Comparison of ENCODE assay signal across 8 cellular contexts in the genomic region with DNA sequence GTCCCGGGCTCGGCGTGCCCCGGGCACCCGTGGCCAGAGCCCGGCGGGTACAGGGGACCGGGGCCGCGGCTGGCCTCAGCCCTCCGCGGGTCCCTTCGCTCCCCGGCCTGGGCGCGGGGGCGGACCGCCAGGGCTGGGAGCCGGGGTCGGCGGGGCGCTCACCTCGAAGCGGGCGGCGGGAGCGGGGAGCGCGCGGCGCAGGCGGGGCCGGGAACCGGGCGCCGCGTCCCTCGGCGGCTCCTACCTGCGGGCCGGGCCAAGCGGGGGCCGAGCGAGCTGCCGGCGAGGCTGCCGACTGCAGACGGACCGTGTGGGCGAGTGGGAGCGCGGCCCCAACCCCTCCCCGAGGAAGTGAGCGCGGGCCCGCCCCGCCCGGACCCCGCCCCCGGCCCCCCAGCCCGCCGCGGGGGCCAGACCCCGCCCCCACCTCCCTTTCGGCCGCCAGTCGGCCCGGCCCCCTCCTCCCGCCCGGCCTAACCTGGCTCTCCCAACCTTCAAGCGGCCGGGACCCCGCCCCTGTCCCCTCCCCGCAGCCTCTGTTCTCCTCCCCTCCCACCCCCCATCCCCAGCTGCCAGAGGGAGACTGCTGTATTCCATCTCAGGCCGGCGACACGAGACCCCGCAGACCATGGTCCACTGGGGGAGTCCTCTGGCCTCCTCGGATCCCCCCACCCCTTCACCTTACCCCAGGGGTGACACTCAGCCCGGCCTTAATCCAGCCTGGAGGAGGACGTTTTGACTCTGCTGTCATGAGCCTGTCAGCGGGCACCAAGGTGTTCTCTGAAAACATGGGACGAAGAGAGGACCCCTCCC. TPM values are rescaled to one million over a fixed set of nuclear protein-coding genes. Genes with fewer than 3 reads are reported as not detected.
DNase-seq lines count a peak whose midpoint lies in the region; ATAC-seq, FAIRE-seq and TF ChIP-seq lines count a peak whose summit lies in the region.

FHL3 (minus strand) TSS at position 320 of the 813 bp plus-strand sequence. CDS start 6,102 bp downstream, outside the sequence.

- H3K9me3 ChIP-seq in CD4-positive, alpha-beta T cell (ENCODE audit: control insufficient read depth, low read length) = no peaks in the 10 kb centered on the region
- H3K9me3 ChIP-seq in adipocyte (ENCODE audit: control insufficient read depth, low read length) (no peaks in the 10 kb centered on the region), psoas muscle (no peaks in the 10 kb centered on the region)

- peak; percentile 45 for ATAC-seq in CD4-positive, alpha-beta T cell (ENCODE audit: poor library complexity)
- ATAC-seq in left cardiac atrium (peak; percentile 69 to 71), psoas muscle (peak; percentile 37 to 45 (median 40)), GM18867 (IDR thresholded peaks at IDR 0.05; ENCODE audit: unreplicated experiment) (no peak), HG02840 (IDR thresholded peaks at IDR 0.05; ENCODE audit: low FRiP score, unreplicated experiment) (no peak)

- TF ChIP-seq CTCF in CD4-positive, alpha-beta T cell (IDR thresholded peaks at IDR 0.05) = no peak
- TF ChIP-seq CTCF in HFF-Myc (IDR thresholded peaks at IDR 0.05; ENCODE audit: low read depth, low read length, missing control alignments) = no peak
- no peak for TF ChIP-seq CTCF in psoas muscle (IDR thresholded peaks at IDR 0.05)

- FAIRE-seq in RCC 7860 (lab: Jason Lieb, UNC) = no peak

- peak in 4 of 10 experiments; percentile 21 to 48 (median 41) for DNase-seq in CD4-positive, alpha-beta T cell
- DNase-seq in HFF-Myc (ENCODE audit: extremely low read depth, low read depth) = no peak
- peak; percentile 15 for DNase-seq in RCC 7860 (ENCODE audit: low spot score)
- peak; percentile 66 for DNase-seq in adipocyte (ENCODE audit: low read depth)
- DNase-seq in left cardiac atrium = peak; percentile 79
- DNase-seq in psoas muscle = peak; percentile 86 to 94

- H3K4me1 ChIP-seq in adipocyte (ENCODE audit: control insufficient read depth, insufficient read depth, low read length) (peaks cover 26% of the 10 kb centered on the region), psoas muscle (peaks cover 61% of the 10 kb centered on the region)

- peak within 1 kb of the TSS; percentile 62 for H3K27ac Mint-ChIP-seq in CD4-positive, alpha-beta T cell

- no peaks in the 10 kb centered on the region for H3K9me3 Mint-ChIP-seq in CD4-positive, alpha-beta T cell

- H3K36me3 ChIP-seq in adipocyte (ENCODE audit: control insufficient read depth, insufficient read depth, low read length, severe bottlenecking) = no peaks in the 10 kb centered on the region
- H3K36me3 ChIP-seq in psoas muscle (ENCODE audit: insufficient read depth in 1 of 2, low read depth in 1 of 2) = peaks cover 0 to 7% of the 10 kb centered on the region in 2 donors

- H3K27me3 ChIP-seq in CD4-positive, alpha-beta T cell (ENCODE audit: control insufficient read depth, insufficient read depth, low read length) = no peaks in the 10 kb centered on the region
- no peaks in the 10 kb centered on the region for H3K27me3 ChIP-seq in adipocyte (replicated peaks; ENCODE audit: control insufficient read depth, insufficient read depth, low read length)
- no peaks in the 10 kb centered on the region for H3K27me3 ChIP-seq in psoas muscle (ENCODE audit: insufficient read depth in 3 of 3, low read length in 2 of 3)

- peak within 1 kb of the TSS; percentile 50 for H3K27ac ChIP-seq in CD4-positive, alpha-beta T cell (ENCODE audit: low read depth, low read length)
- H3K27ac ChIP-seq in psoas muscle = peak within 1 kb of the TSS; percentile 98

- peak within 1 kb of the TSS; percentile 88 for H3K9ac ChIP-seq in adipocyte (ENCODE audit: low read length)

- 1 to 3% (median 2%) methylated on average over 22 to 83 of the region's 83 CpGs for WGBS in psoas muscle, 3 donors

- peak within 1 kb of the TSS; percentile 96 for H3K4me3 ChIP-seq in HFF-Myc (replicated peaks; ENCODE audit: low read depth, low read length)
- H3K4me3 ChIP-seq in adipocyte (ENCODE audit: low read length) = peak within 1 kb of the TSS; percentile 85
- H3K4me3 ChIP-seq in psoas muscle = peak within 1 kb of the TSS; percentile 84

- peak within 1 kb of the TSS; percentile 85 for H3K4me3 Mint-ChIP-seq in CD4-positive, alpha-beta T cell

- POLR2A ChIA-PET in CD4-positive, alpha-beta T cell (lab: Charles Lee) = no interaction called here

- no peaks in the 10 kb centered on the region for H3K36me3 Mint-ChIP-seq in CD4-positive, alpha-beta T cell (ENCODE audit: low read depth)

- peaks cover 19% of the 10 kb centered on the region for H3K4me1 Mint-ChIP-seq in CD4-positive, alpha-beta T cell (ENCODE audit: low read depth)

- intact Hi-C loops in CD4-positive, alpha-beta T cell (cut with DNase I, micrococcal nuclease) = loop anchor here in 1 of 2 experiments (2.0 kb wide), 1 partner anchor 15 kb away; the partner anchor contains the start of gene SF3A3
- intact Hi-C loops in left cardiac atrium (cut with DNase I) = no loop called here
- intact Hi-C loops in psoas muscle (cut with DNase I) = no loop called here

- CTCF ChIA-PET in CD4-positive, alpha-beta T cell (lab: Charles Lee) = no interaction called here

- H3K27me3 Mint-ChIP-seq in CD4-positive, alpha-beta T cell = peaks cover 4% of the 10 kb centered on the region

RNA-seq across cellular contexts. Expression of gene FHL3, which starts in this region (rescaled TPM):
- total RNA-seq in CD4-positive, alpha-beta T cell = 1 to 10 TPM; 3.4 to 3.7 TPM
- total RNA-seq in left cardiac atrium = 10 to 100 TPM in 1 of 2 donors, 1 to 10 TPM in 1; 9.9 to 18.6 TPM
- 1,000 to 10,000 TPM in 1 of 4 donors, 100 to 1,000 TPM in 3; 236 to 1,187 (median 448) TPM for total RNA-seq in psoas muscle
- 100 to 1,000 TPM in 2 of 3 donors, 10 to 100 TPM in 1; 41.6 to 905 (median 582) TPM for polyA plus RNA-seq in psoas muscle

Comparison
In these comparisons a context has a peak if more than half of its experiments do, and no peak if none do; other contexts are left out.
1. RNA of gene FHL3 (total RNA-seq): 236 to 1,187 TPM in psoas muscle; 9.9 to 18.6 TPM in left cardiac atrium and 3.4 to 3.7 TPM in CD4-positive, alpha-beta T cell; every median in the first group is over 10 times any median in the second.
2. ATAC-seq: peak in CD4-positive, alpha-beta T cell (single experiment), left cardiac atrium (2 of 2) and psoas muscle (4 of 4); none in GM18867 (single experiment) and HG02840 (single experiment).
3. Peak in every context shown above with its lines, with median percentiles within 50 percentile points of each other: H3K4me3 ChIP-seq.